Comparison of ENCODE assay signal across 30 cellular contexts in genomic region chr13:112174476-112175110, GRCh38.
DNase-seq lines count a peak whose midpoint lies in the region; ATAC-seq, FAIRE-seq and TF ChIP-seq lines count a peak whose summit lies in the region.
"Had no signal": no experiment of that assay in that cellular context is flagged by ENCODE, and none has a peak within 500 bp of the region (broad histone marks: within the 10 kb centered on the region; RNA-seq: fewer than 3 reads in every experiment).

No MANE protein-coding gene starts in this region.

- no peak for ATAC-seq in left lung
- ATAC-seq: activated naive CD4-positive, alpha-beta T cell treated with anti-CD3 and anti-CD28 coated beads, Interleukin-2, amount 50 U/mL, for 72 hours; activated T-helper 17 cell treated with anti-CD3 and anti-CD28 coated beads, Interleukin-2, amount 50 U/mL, for 72 hours; GM23338; lower lobe of right lung; naive thymus-derived CD4-positive, alpha-beta T cell; right cardiac atrium had no signal

- H3K36me3 ChIP-seq in left lung = no peaks in the 10 kb centered on the region
- H3K36me3 ChIP-seq: lower lobe of right lung, SJSA1, stomach, uterus had no signal

- FAIRE-seq in RCC 7860 (lab: Jason Lieb, UNC) = no peak
- FAIRE-seq: TTC549 had no signal

- H3K27me3 ChIP-seq in left lung = peaks cover 0 to 21% of the 10 kb centered on the region in 2 donors
- H3K27me3 ChIP-seq: hepatocyte, uterus had no signal

- DNase-seq in Daoy (ENCODE audit: low read depth) = peak; percentile 77
- peak; percentile 47 for DNase-seq in M059J (ENCODE audit: low read depth)
- peak; percentile 84 for DNase-seq in RCC 7860 (ENCODE audit: low spot score)
- peak; percentile 17 for DNase-seq in islet precursor cell
- DNase-seq in activated effector memory CD4-positive, alpha-beta T cell treated with Interleukin-2 at 50 U/mL for 16 hours = no peak
- DNase-seq in left lung = no peak
- DNase-seq in GM03348 (ENCODE audit: low spot score) = no peak
- DNase-seq: activated CD4-positive, alpha-beta T cell treated with anti-CD3 and anti-CD28 coated beads, Interleukin-2, amount 50 U/mL, for 4 hours; amygdala; COR-L47; GDM1; IMR-90; lower lobe of right lung; naive thymus-derived CD4-positive, alpha-beta T cell; NCI-H1417; NCI-H2029 treated with DMSO at 0.1 percent for 48 hours; NCI-H2227 treated with DMSO at 0.1 percent for 48 hours; NCI-H526 treated with DMSO at 0.1 percent for 48 hours; right cardiac atrium; stimulated activated CD4-positive, alpha-beta T cell treated with anti-CD3 and anti-CD28 coated beads, Interleukin-2, amount 100 ng/mL, for 48 hours; stomach; T-helper 1 cell; uterus had no signal

- no peak overlapping the region for H3K27ac ChIP-seq in left lung
- H3K27ac ChIP-seq: hepatocyte, lower lobe of right lung, RWPE1, SJSA1, stomach, uterus had no signal

- H3K4me3 ChIP-seq in left lung = no peak overlapping the region
- H3K4me3 ChIP-seq: GM23338, hepatocyte, lower lobe of right lung, SJSA1, stomach, uterus had no signal

- no peak for TF ChIP-seq CTCF in left lung (IDR thresholded peaks at IDR 0.05)

- intact Hi-C loops in left lung (cut with DNase I) = no loop called here

- H3K4me1 ChIP-seq in left lung = no peaks in the 10 kb centered on the region
- H3K4me1 ChIP-seq: lower lobe of right lung, SJSA1, stomach, uterus had no signal

- H3K9me3 ChIP-seq in left lung = peaks cover 0 to 10% of the 10 kb centered on the region in 2 donors
- H3K9me3 ChIP-seq: uterus had no signal

Comparison
In these comparisons a context has a peak if more than half of its experiments do, and no peak if none do; other contexts are left out.
1. DNase-seq: peak in Daoy (single experiment), M059J (single experiment), RCC 7860 (single experiment) and islet precursor cell (single experiment); none in activated effector memory CD4-positive, alpha-beta T cell treated with Interleukin-2 at 50 U/mL for 16 hours (single experiment), left lung (0 of 2) and GM03348 (single experiment).